In genomic region chr3:174423936-174424335, GRCh38 we compare ENCODE assay signal across 30 cellular contexts.
"Had no signal": no experiment of that assay in that cellular context is flagged by ENCODE, and none has a peak within 500 bp of the region (broad histone marks: within the 10 kb centered on the region; RNA-seq: fewer than 3 reads in every experiment).

No MANE protein-coding gene starts in this region.

- ATAC-seq: activated CD8-positive, alpha-beta T cell treated with anti-CD3 and anti-CD28 coated beads for 36 hours; activated naive CD4-positive, alpha-beta T cell treated with anti-CD3 and anti-CD28 coated beads, Interleukin-2, amount 50 U/mL, for 72 hours; activated T-cell treated with anti-CD3 and anti-CD28 coated beads, Interleukin-2, amount 50 U/mL, for 4 hours; activated T-cell treated with anti-CD3 and anti-CD28 coated beads, Interleukin-2, amount 50 U/mL, for 72 hours; activated T-helper 17 cell treated with anti-CD3 and anti-CD28 coated beads, Interleukin-2, amount 50 U/mL, for 72 hours; body of pancreas had no signal

- H3K9me3 ChIP-seq: adrenal gland, body of pancreas, breast epithelium had no signal

- H3K36me3 ChIP-seq: adrenal gland, brain microvascular endothelial cell, breast epithelium had no signal

- H3K4me1 ChIP-seq: adrenal gland, body of pancreas, breast epithelium had no signal

- DNase-seq: activated B cell treated with CpG ODN at 0.5 μM for 24 hours; activated CD4-positive, alpha-beta memory T cell treated with anti-CD3 and anti-CD28 coated beads for 36 hours; activated CD4-positive, alpha-beta T cell treated with anti-CD3 and anti-CD28 coated beads for 4 hours; activated CD4-positive, alpha-beta T cell treated with anti-CD3 and anti-CD28 coated beads, Interleukin-2, amount 10 ng/mL, durations not matched to agents 24 days and 14 days; activated CD4-positive, alpha-beta T cell treated with anti-CD3 and anti-CD28 coated beads, Interleukin-2, amount 50 U/mL, for 1 hour; activated CD4-positive, alpha-beta T cell treated with anti-CD3 and anti-CD28 coated beads, Interleukin-2, amount 50 U/mL, for 4 hours; activated CD4-positive, CD25-positive, alpha-beta regulatory T cell treated with anti-CD3 and anti-CD28 coated beads, Interleukin-2, amount 50 U/mL, for 72 hours; activated CD8-positive, alpha-beta memory T cell treated with anti-CD3 and anti-CD28 coated beads, Interleukin-2, amount 50 U/mL, for 4 hours; activated CD8-positive, alpha-beta T cell treated with anti-CD3 and anti-CD28 coated beads for 36 hours; activated effector memory CD4-positive, alpha-beta T cell treated with anti-CD3 and anti-CD28 coated beads, Interleukin-2, amount 50 U/mL, for 16 hours; activated gamma-delta T cell treated with Interleukin-2 at 50 U/mL for 16 hours; activated naive CD4-positive, alpha-beta T cell; activated naive CD4-positive, alpha-beta T cell treated with anti-CD3 and anti-CD28 coated beads for 36 hours; activated naive CD4-positive, alpha-beta T cell treated with anti-CD3 and anti-CD28 coated beads, Interleukin-2, amount 50 U/mL, for 16 hours; activated naive CD8-positive, alpha-beta T cell treated with anti-CD3 and anti-CD28 coated beads for 36 hours; activated T-cell treated with anti-CD3 and anti-CD28 coated beads for 4 hours; activated T-cell treated with anti-CD3 and anti-CD28 coated beads, Interleukin-2, amount 50 U/mL, for 1 hour; activated T-cell treated with anti-CD3 and anti-CD28 coated beads, Interleukin-2, amount 50 U/mL, for 4 hours; activated T-cell treated with anti-CD3 and anti-CD28 coated beads, Interleukin-2, amount 50 U/mL, for 72 hours; adrenal gland; amniotic stem cell; aorta; body of pancreas; brain microvascular endothelial cell; central memory CD4-positive, alpha-beta T cell; T-helper 2 cell; T-helper 9 cell had no signal

- H3K4me3 ChIP-seq: adrenal gland, body of pancreas, breast epithelium had no signal
